Comparison of ENCODE assay signal across 2 cellular contexts in the genomic region with DNA sequence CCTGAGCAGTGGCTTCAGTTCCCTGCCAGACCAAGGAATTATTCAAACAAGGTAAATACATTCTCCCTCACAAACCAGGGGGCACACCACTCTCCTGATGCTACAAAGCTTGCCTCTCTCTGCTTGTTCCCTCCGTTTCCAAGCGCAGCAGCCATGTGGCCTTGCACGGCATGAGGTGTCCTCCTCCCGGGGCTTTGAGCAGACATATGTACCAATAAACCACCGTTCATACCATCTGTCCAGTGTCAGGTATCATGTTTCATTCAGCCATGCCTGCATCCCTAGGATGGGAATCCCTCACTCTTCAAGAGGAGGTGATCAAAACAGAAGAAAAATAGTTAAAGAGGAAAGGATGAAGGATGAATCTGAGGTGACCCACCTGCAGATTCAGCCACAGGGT.
TF ChIP-seq lines count a peak whose summit lies in the region.

No MANE protein-coding gene starts in this region.

TF ChIP-seq in SK-N-SH treated with all-trans-retinoic acid at 6 μM for 48 hours, 23 proteins besides CTCF, POLR2A, EP300 and RAD21 (continued from another document):
- TF ChIP-seq, protein P1, sequence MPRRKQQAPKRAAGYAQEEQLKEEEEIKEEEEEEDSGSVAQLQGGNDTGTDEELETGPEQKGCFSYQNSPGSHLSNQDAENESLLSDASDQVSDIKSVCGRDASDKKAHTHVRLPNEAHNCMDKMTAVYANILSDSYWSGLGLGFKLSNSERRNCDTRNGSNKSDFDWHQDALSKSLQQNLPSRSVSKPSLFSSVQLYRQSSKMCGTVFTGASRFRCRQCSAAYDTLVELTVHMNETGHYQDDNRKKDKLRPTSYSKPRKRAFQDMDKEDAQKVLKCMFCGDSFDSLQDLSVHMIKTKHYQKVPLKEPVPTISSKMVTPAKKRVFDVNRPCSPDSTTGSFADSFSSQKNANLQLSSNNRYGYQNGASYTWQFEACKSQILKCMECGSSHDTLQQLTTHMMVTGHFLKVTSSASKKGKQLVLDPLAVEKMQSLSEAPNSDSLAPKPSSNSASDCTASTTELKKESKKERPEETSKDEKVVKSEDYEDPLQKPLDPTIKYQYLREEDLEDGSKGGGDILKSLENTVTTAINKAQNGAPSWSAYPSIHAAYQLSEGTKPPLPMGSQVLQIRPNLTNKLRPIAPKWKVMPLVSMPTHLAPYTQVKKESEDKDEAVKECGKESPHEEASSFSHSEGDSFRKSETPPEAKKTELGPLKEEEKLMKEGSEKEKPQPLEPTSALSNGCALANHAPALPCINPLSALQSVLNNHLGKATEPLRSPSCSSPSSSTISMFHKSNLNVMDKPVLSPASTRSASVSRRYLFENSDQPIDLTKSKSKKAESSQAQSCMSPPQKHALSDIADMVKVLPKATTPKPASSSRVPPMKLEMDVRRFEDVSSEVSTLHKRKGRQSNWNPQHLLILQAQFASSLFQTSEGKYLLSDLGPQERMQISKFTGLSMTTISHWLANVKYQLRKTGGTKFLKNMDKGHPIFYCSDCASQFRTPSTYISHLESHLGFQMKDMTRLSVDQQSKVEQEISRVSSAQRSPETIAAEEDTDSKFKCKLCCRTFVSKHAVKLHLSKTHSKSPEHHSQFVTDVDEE (CRISPR knock-in tag; IDR thresholded peaks at IDR 0.05): no peak
- TF ChIP-seq, protein P2, sequence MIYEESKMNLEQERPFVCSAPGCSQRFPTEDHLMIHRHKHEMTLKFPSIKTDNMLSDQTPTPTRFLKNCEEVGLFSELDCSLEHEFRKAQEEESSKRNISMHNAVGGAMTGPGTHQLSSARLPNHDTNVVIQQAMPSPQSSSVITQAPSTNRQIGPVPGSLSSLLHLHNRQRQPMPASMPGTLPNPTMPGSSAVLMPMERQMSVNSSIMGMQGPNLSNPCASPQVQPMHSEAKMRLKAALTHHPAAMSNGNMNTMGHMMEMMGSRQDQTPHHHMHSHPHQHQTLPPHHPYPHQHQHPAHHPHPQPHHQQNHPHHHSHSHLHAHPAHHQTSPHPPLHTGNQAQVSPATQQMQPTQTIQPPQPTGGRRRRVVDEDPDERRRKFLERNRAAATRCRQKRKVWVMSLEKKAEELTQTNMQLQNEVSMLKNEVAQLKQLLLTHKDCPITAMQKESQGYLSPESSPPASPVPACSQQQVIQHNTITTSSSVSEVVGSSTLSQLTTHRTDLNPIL (CRISPR knock-in tag; IDR thresholded peaks at IDR 0.05; ENCODE audit: low read depth): no peak
- no peak for TF ChIP-seq TCF4 (CRISPR knock-in tag; IDR thresholded peaks at IDR 0.05; ENCODE audit: borderline replicate concordance)

TF ChIP-seq in SK-N-SH, 30 proteins besides CTCF, POLR2A, EP300 and RAD21 (continued from another document):
- TF ChIP-seq, protein P3, sequence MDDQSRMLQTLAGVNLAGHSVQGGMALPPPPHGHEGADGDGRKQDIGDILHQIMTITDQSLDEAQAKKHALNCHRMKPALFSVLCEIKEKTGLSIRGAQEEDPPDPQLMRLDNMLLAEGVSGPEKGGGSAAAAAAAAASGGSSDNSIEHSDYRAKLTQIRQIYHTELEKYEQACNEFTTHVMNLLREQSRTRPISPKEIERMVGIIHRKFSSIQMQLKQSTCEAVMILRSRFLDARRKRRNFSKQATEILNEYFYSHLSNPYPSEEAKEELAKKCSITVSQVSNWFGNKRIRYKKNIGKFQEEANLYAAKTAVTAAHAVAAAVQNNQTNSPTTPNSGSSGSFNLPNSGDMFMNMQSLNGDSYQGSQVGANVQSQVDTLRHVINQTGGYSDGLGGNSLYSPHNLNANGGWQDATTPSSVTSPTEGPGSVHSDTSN (IDR thresholded peaks at IDR 0.05): no peak
- TF ChIP-seq, protein P4, sequence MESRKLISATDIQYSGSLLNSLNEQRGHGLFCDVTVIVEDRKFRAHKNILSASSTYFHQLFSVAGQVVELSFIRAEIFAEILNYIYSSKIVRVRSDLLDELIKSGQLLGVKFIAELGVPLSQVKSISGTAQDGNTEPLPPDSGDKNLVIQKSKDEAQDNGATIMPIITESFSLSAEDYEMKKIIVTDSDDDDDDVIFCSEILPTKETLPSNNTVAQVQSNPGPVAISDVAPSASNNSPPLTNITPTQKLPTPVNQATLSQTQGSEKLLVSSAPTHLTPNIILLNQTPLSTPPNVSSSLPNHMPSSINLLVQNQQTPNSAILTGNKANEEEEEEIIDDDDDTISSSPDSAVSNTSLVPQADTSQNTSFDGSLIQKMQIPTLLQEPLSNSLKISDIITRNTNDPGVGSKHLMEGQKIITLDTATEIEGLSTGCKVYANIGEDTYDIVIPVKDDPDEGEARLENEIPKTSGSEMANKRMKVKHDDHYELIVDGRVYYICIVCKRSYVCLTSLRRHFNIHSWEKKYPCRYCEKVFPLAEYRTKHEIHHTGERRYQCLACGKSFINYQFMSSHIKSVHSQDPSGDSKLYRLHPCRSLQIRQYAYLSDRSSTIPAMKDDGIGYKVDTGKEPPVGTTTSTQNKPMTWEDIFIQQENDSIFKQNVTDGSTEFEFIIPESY (IDR thresholded peaks at IDR 0.05; ENCODE audit: borderline replicate concordance, low read depth): no peak
- TF ChIP-seq, protein P5, sequence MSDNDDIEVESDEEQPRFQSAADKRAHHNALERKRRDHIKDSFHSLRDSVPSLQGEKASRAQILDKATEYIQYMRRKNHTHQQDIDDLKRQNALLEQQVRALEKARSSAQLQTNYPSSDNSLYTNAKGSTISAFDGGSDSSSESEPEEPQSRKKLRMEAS (IDR thresholded peaks at IDR 0.05; ENCODE audit: low read depth): no peak
- no peak for TF ChIP-seq NFIC (IDR thresholded peaks at IDR 0.05; ENCODE audit: borderline replicate concordance)
- no peak for TF ChIP-seq FOXM1 (IDR thresholded peaks at IDR 0.05; ENCODE audit: low read depth)
